ENCODE assay signal across 8 cellular contexts in genomic region chr2:21372654-21373053, GRCh38.
DNase-seq lines count a peak whose midpoint lies in the region; ATAC-seq and TF ChIP-seq lines count a peak whose summit lies in the region.

No MANE protein-coding gene starts in this region.

- no peaks in the 10 kb centered on the region for H3K27me3 ChIP-seq in fibroblast of lung (ENCODE audit: control insufficient read depth, insufficient read depth, low read length)
- no peaks in the 10 kb centered on the region for H3K27me3 ChIP-seq in thyroid gland

- H3K4me3 ChIP-seq in fibroblast of lung (replicated peaks in 1 of 4; ENCODE audit: control extremely low read depth in 1 of 4, insufficient read depth in 1 of 4, low read depth in 3 of 4, low read length in 4 of 4) (no peak overlapping the region), thyroid gland (replicated peaks in 1 of 3) (no peak overlapping the region)

- H3K4me2 ChIP-seq in fibroblast of lung (ENCODE audit: extremely low read depth, insufficient read depth, low read length) = no peak overlapping the region

- peak; percentile 4 for DNase-seq in stimulated activated CD4-positive, alpha-beta T cell treated with anti-CD3 and anti-CD28 coated beads, Interleukin-15, amount 100 ng/mL, for 24 hours
- no peak for DNase-seq in stimulated activated CD4-positive, alpha-beta T cell treated with anti-CD3 and anti-CD28 coated beads, Interleukin-4, amount 100 ng/mL, for 1 hour
- DNase-seq in NCI-H2171 treated with DMSO at 0.1 percent for 48 hours (lab: John Stamatoyannopoulos, UW) (peak; percentile 29), fibroblast of lung (ENCODE audit: low read depth in 2 of 2) (peak in 1 of 2 donors; percentile 18), NCI-H2029 (lab: John Stamatoyannopoulos, UW) (no peak), thyroid gland (no peak)

- H2AFZ ChIP-seq in fibroblast of lung (ENCODE audit: low read length) = no peak overlapping the region

- no peak for ATAC-seq in HG03196 (IDR thresholded peaks at IDR 0.05; ENCODE audit: unreplicated experiment)
- ATAC-seq in GM21786 (IDR thresholded peaks at IDR 0.05; ENCODE audit: unreplicated experiment) = no peak

- WGBS in thyroid gland, 2 donors = 51 to 59% methylated on average over 2 of the region's 2 CpGs

- H3K9ac ChIP-seq in fibroblast of lung (ENCODE audit: insufficient read depth, low read length) = no peak overlapping the region

- no peaks in the 10 kb centered on the region for H3K9me3 ChIP-seq in fibroblast of lung (ENCODE audit: control insufficient read depth, insufficient read depth, low read depth, low read length)
- no peaks in the 10 kb centered on the region for H3K9me3 ChIP-seq in thyroid gland

- intact Hi-C loops in thyroid gland (cut with DNase I) = no loop called here

- H3K79me2 ChIP-seq in fibroblast of lung (ENCODE audit: control insufficient read depth, insufficient read depth, low read length) = no peaks in the 10 kb centered on the region

- no peak overlapping the region for H3K27ac ChIP-seq in fibroblast of lung (ENCODE audit: insufficient read depth, low read length)
- H3K27ac ChIP-seq in thyroid gland = no peak overlapping the region

- H3K36me3 ChIP-seq in fibroblast of lung (ENCODE audit: control insufficient read depth, insufficient read depth, low read length) (no peaks in the 10 kb centered on the region), thyroid gland (no peaks in the 10 kb centered on the region)

- peak; percentile 27 to 49 for TF ChIP-seq CTCF in fibroblast of lung (conservative IDR thresholded peaks at IDR 0.05 in 1 of 2, IDR thresholded peaks at IDR 0.05 in 1 of 2; ENCODE audit: low read depth in 1 of 2, low read length in 2 of 2)
- no peak for TF ChIP-seq CTCF in thyroid gland (IDR thresholded peaks at IDR 0.05)

- H4K20me1 ChIP-seq in fibroblast of lung (ENCODE audit: control insufficient read depth, extremely low read depth, insufficient read depth, low read length) = no peaks in the 10 kb centered on the region

- H3K4me1 ChIP-seq in fibroblast of lung (ENCODE audit: control insufficient read depth, extremely low read depth, insufficient read depth, low read length) (no peaks in the 10 kb centered on the region), thyroid gland (no peaks in the 10 kb centered on the region)

- TF ChIP-seq POLR2A in thyroid gland (IDR thresholded peaks at IDR 0.05) = no peak

Comparison
In these comparisons a context has a peak if more than half of its experiments do, and no peak if none do; other contexts are left out.
1. DNase-seq: peak in stimulated activated CD4-positive, alpha-beta T cell treated with anti-CD3 and anti-CD28 coated beads, Interleukin-15, amount 100 ng/mL, for 24 hours (single experiment) and NCI-H2171 treated with DMSO at 0.1 percent for 48 hours (single experiment); none in stimulated activated CD4-positive, alpha-beta T cell treated with anti-CD3 and anti-CD28 coated beads, Interleukin-4, amount 100 ng/mL, for 1 hour (single experiment), NCI-H2029 (single experiment) and thyroid gland (0 of 2).
2. CTCF ChIP-seq: peak in fibroblast of lung (2 of 2); none in thyroid gland (0 of 6).